17 cellular contexts compared by ENCODE assay signal in the genomic region with DNA sequence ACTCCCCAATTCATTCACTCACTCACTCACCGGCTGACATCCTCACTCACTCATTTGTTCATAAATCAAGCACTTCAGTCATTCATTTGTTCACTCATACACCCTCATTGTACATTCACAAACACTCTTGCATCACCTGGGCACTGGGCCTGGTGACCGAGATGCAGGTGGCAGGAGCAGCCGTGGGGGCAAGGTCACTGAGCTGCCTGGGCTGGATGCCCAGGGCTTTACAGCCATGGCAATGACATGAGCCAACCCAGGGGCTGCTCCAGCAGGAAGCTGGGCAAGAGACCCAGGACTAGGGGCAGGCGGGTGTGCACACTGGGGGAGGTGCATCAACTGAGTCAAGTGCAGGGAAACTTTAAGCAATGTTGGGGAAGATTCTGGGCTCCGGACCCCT.
"Had no signal": no experiment of that assay in that cellular context is flagged by ENCODE, and none has a peak within 500 bp of the region (broad histone marks: within the 10 kb centered on the region; RNA-seq: fewer than 3 reads in every experiment).

No MANE protein-coding gene starts in this region.

- H3K9me3 ChIP-seq: prostate gland, right atrium auricular region, sigmoid colon, testis, tibial artery had no signal

- H3K27ac ChIP-seq: dorsolateral prefrontal cortex, prostate gland, right atrium auricular region, sigmoid colon, testis, tibial artery had no signal

- H3K4me3 ChIP-seq: dorsolateral prefrontal cortex, prostate gland, right atrium auricular region, sigmoid colon, testis, tibial artery had no signal

- H3K4me1 ChIP-seq: prostate gland, right atrium auricular region, sigmoid colon, testis, tibial artery had no signal

- H3K27me3 ChIP-seq: right atrium auricular region, testis had no signal

- H3K36me3 ChIP-seq: prostate gland, right atrium auricular region, sigmoid colon, tibial artery had no signal

- DNase-seq: cortex of kidney; effector CD4-positive, alpha-beta T cell; immature natural killer cell; islet precursor cell; kidney glomerular epithelial cell; mammary epithelial cell; naive B cell; sigmoid colon; stimulated activated CD4-positive, alpha-beta T cell treated with anti-CD3 and anti-CD28 coated beads, Interleukin-2, amount 100 ng/mL, for 24 hours; stimulated activated CD4-positive, alpha-beta T cell treated with anti-CD3 and anti-CD28 coated beads, Interleukin-4, amount 100 ng/mL, for 24 hours; stimulated activated naive CD4-positive, alpha-beta T cell treated with Interleukin-2 at 50 U/mL for 16 hours; testis; tibial artery had no signal

- ATAC-seq: stimulated activated effector memory CD8-positive, alpha-beta T cell treated with anti-CD3 and anti-CD28 coated beads, Interleukin-12 subunit alpha, Interleukin-12 subunit beta, amount 100 ng/mL, for 72 hours had no signal
